ENCODE assay signal across 22 cellular contexts in genomic region chr3:193879099-193879863, GRCh38.
A peak's percentile ranks its signal among the peaks of the same experiment; 100 is the strongest.
DNase-seq lines count a peak whose midpoint lies in the region; ATAC-seq and TF ChIP-seq lines count a peak whose summit lies in the region.
"Had no signal": no experiment of that assay in that cellular context is flagged by ENCODE, and none has a peak within 500 bp of the region (broad histone marks: within the 10 kb centered on the region; RNA-seq: fewer than 3 reads in every experiment).

No MANE protein-coding gene starts in this region.

- H3K4me1 Mint-ChIP-seq in activated CD8-positive, alpha-beta T cell treated with anti-CD3 and anti-CD28 coated beads for 36 hours (ENCODE audit: low read depth): no peaks in the 10 kb centered on the region
- no peaks in the 10 kb centered on the region for H3K4me1 Mint-ChIP-seq in activated CD8-positive, alpha-beta T cell treated with anti-CD3 and anti-CD28 coated beads, Interleukin-2, amount 10 ng/mL, durations not matched to agents 7 days and 5 days (ENCODE audit: low read depth)
- H3K4me1 Mint-ChIP-seq in T-helper 17 cell: no peaks in the 10 kb centered on the region

- H3K79me2 ChIP-seq in mesendoderm (ENCODE audit: control insufficient read depth, insufficient read depth, low read length): no peaks in the 10 kb centered on the region

- no peak overlapping the region for H2AK5ac ChIP-seq in mesendoderm (ENCODE audit: low read length)

- H2BK5ac ChIP-seq in mesendoderm (ENCODE audit: low read length): peak overlapping the region; percentile 32

- H4K5ac ChIP-seq in mesendoderm (ENCODE audit: low read length): no peak overlapping the region

- H3K9me3 Mint-ChIP-seq in activated CD8-positive, alpha-beta T cell treated with anti-CD3 and anti-CD28 coated beads for 36 hours: no peaks in the 10 kb centered on the region
- H3K9me3 Mint-ChIP-seq in activated CD8-positive, alpha-beta T cell treated with anti-CD3 and anti-CD28 coated beads, Interleukin-2, amount 10 ng/mL, durations not matched to agents 7 days and 5 days (ENCODE audit: insufficient read depth): no peaks in the 10 kb centered on the region
- H3K9me3 Mint-ChIP-seq: activated naive CD4-positive, alpha-beta T cell treated with anti-CD3 and anti-CD28 coated beads, Interleukin-2, amount 50 U/mL, for 72 hours; CD8-positive, alpha-beta T cell had no signal

- peaks cover 3% of the 10 kb centered on the region for H3K27me3 Mint-ChIP-seq in activated CD8-positive, alpha-beta T cell treated with anti-CD3 and anti-CD28 coated beads for 36 hours
- H3K27me3 Mint-ChIP-seq in activated CD8-positive, alpha-beta T cell treated with anti-CD3 and anti-CD28 coated beads, Interleukin-2, amount 10 ng/mL, durations not matched to agents 7 days and 5 days (ENCODE audit: low read depth): peaks cover 15% of the 10 kb centered on the region
- peaks cover 47% of the 10 kb centered on the region for H3K27me3 Mint-ChIP-seq in T-helper 17 cell

- no peak overlapping the region for H3K23ac ChIP-seq in mesendoderm (ENCODE audit: low read length)

- intact Hi-C loops in activated CD8-positive, alpha-beta T cell treated with anti-CD3 and anti-CD28 coated beads for 36 hours (cut with micrococcal nuclease): loop anchor here (5.0 to 10.0 kb wide), 2 partner anchors 62 to 256 kb away; partner anchors contain the start of gene HES1
- intact Hi-C loops in dorsolateral prefrontal cortex (cut with DNase I): no loop called here

- WGBS in mesendoderm (ENCODE audit: extremely low coverage, insufficient coverage, low lambda C conversion rate): no CpG with 5 or more reads among the region's 13 CpGs

- no peak overlapping the region for H3K4ac ChIP-seq in mesendoderm (ENCODE audit: low read depth, low read length)

- H3K4me3 Mint-ChIP-seq in activated CD8-positive, alpha-beta T cell treated with anti-CD3 and anti-CD28 coated beads for 36 hours: no peak overlapping the region
- H3K4me3 Mint-ChIP-seq in activated CD8-positive, alpha-beta T cell treated with anti-CD3 and anti-CD28 coated beads, Interleukin-2, amount 10 ng/mL, durations not matched to agents 7 days and 5 days: no peak overlapping the region
- no peak overlapping the region for H3K4me3 Mint-ChIP-seq in T-helper 17 cell
- H3K4me3 Mint-ChIP-seq: CD8-positive, alpha-beta T cell had no signal

- H3K79me1 ChIP-seq in mesendoderm (ENCODE audit: low read length): no peaks in the 10 kb centered on the region

- H3K36me3 ChIP-seq in mesendoderm (ENCODE audit: control insufficient read depth, insufficient read depth, low read length): no peaks in the 10 kb centered on the region
- H3K36me3 ChIP-seq: ascending aorta, MG63 had no signal

- no peak overlapping the region for H3K9ac ChIP-seq in mesendoderm (ENCODE audit: low read length)

- ATAC-seq in activated CD8-positive, alpha-beta T cell treated with anti-CD3 and anti-CD28 coated beads for 36 hours: peak; percentile 17
- ATAC-seq in activated CD8-positive, alpha-beta T cell treated with anti-CD3 and anti-CD28 coated beads, Interleukin-2, amount 10 ng/mL, durations not matched to agents 7 days and 5 days: no peak
- ATAC-seq in T-helper 17 cell: no peak
- ATAC-seq: CD8-positive, alpha-beta T cell; left colon had no signal

- H3K27ac ChIP-seq in mesendoderm (ENCODE audit: low read depth, low read length) (peak overlapping the region; percentile 4), dorsolateral prefrontal cortex (no peak overlapping the region)
- H3K27ac ChIP-seq: ascending aorta had no signal

- no peaks in the 10 kb centered on the region for H3K36me3 Mint-ChIP-seq in activated CD8-positive, alpha-beta T cell treated with anti-CD3 and anti-CD28 coated beads for 36 hours (ENCODE audit: low read depth)
- H3K36me3 Mint-ChIP-seq in activated CD8-positive, alpha-beta T cell treated with anti-CD3 and anti-CD28 coated beads, Interleukin-2, amount 10 ng/mL, durations not matched to agents 7 days and 5 days (ENCODE audit: low read depth): no peaks in the 10 kb centered on the region
- peaks cover 6% of the 10 kb centered on the region for H3K36me3 Mint-ChIP-seq in T-helper 17 cell (ENCODE audit: low read depth)
- H3K36me3 Mint-ChIP-seq: activated naive CD4-positive, alpha-beta T cell treated with anti-CD3 and anti-CD28 coated beads, Interleukin-2, amount 50 U/mL, for 72 hours; CD8-positive, alpha-beta T cell had no signal

- peaks cover 12% of the 10 kb centered on the region for H3K4me1 ChIP-seq in mesendoderm (ENCODE audit: control insufficient read depth, low read depth, low read length)
- H3K4me1 ChIP-seq: ascending aorta had no signal

- TF ChIP-seq CTCF in activated CD8-positive, alpha-beta T cell treated with anti-CD3 and anti-CD28 coated beads for 36 hours (IDR thresholded peaks at IDR 0.05): no peak
- TF ChIP-seq CTCF in dorsolateral prefrontal cortex (IDR thresholded peaks at IDR 0.05 in 54 of 56, conservative IDR thresholded peaks at IDR 0.05 in 2 of 56; ENCODE audit: low read depth in 1 of 56, partially characterized antibody in 56 of 56) (no peak), GM20000 (IDR thresholded peaks at IDR 0.05; ENCODE audit: extremely low read depth, missing control alignments) (no peak)

- CTCF ChIA-PET in activated CD8-positive, alpha-beta T cell treated with anti-CD3 and anti-CD28 coated beads for 36 hours (lab: Charles Lee): no interaction called here
- CTCF ChIA-PET in activated CD8-positive, alpha-beta T cell treated with anti-CD3 and anti-CD28 coated beads, Interleukin-2, amount 10 ng/mL, durations not matched to agents 7 days and 5 days (lab: Charles Lee): no interaction called here

- H3K9me3 ChIP-seq in T-helper 17 cell (ENCODE audit: control insufficient read depth, low read length, poor library complexity, severe bottlenecking): no peaks in the 10 kb centered on the region
- H3K9me3 ChIP-seq: ascending aorta, MG63 had no signal

- H3K4me3 ChIP-seq in mesendoderm (ENCODE audit: low read length) (no peak overlapping the region), dorsolateral prefrontal cortex (no peak overlapping the region)
- H3K4me3 ChIP-seq: ascending aorta, MG63 had no signal

- POLR2A ChIA-PET in activated CD8-positive, alpha-beta T cell treated with anti-CD3 and anti-CD28 coated beads for 36 hours (lab: Charles Lee): interaction anchor here (0.6 kb wide), 1 partner anchor 203 kb away, joined by 3 read pairs; no protein-coding TSS in a partner anchor
- POLR2A ChIA-PET in activated CD8-positive, alpha-beta T cell treated with anti-CD3 and anti-CD28 coated beads, Interleukin-2, amount 10 ng/mL, durations not matched to agents 7 days and 5 days (lab: Charles Lee): no interaction called here

- no peak overlapping the region for H3K27ac Mint-ChIP-seq in activated CD8-positive, alpha-beta T cell treated with anti-CD3 and anti-CD28 coated beads for 36 hours
- no peak overlapping the region for H3K27ac Mint-ChIP-seq in activated CD8-positive, alpha-beta T cell treated with anti-CD3 and anti-CD28 coated beads, Interleukin-2, amount 10 ng/mL, durations not matched to agents 7 days and 5 days
- H3K27ac Mint-ChIP-seq in T-helper 17 cell: peak overlapping the region; percentile 14
- H3K27ac Mint-ChIP-seq: activated naive CD4-positive, alpha-beta T cell treated with anti-CD3 and anti-CD28 coated beads, Interleukin-2, amount 50 U/mL, for 72 hours; CD8-positive, alpha-beta T cell had no signal

- H3K56ac ChIP-seq in mesendoderm (ENCODE audit: low read length): peak overlapping the region; percentile 63

- H2BK120ac ChIP-seq in mesendoderm (ENCODE audit: low read depth, low read length): no peak overlapping the region

- no peak for DNase-seq in activated CD8-positive, alpha-beta T cell treated with anti-CD3 and anti-CD28 coated beads for 36 hours
- no peak for DNase-seq in activated CD8-positive, alpha-beta T cell treated with anti-CD3 and anti-CD28 coated beads, Interleukin-2, amount 10 ng/mL, durations not matched to agents 7 days and 5 days
- DNase-seq in T-helper 17 cell (no peak), mesendoderm (peak; percentile 59), SW480 (ENCODE audit: low spot score) (no peak), NCI-H2029 (lab: John Stamatoyannopoulos, UW) (no peak), dorsolateral prefrontal cortex (no peak), GM20000 (ENCODE audit: low spot score) (no peak)
- DNase-seq: activated CD4-positive, alpha-beta T cell treated with anti-CD3 and anti-CD28 coated beads, Interleukin-2, amount 50 U/mL, for 1 hour; AML-193; CD8-positive, alpha-beta T cell; glutamatergic neuron; left colon; MG63; NCI-H1436; NCI-H526; nucleus accumbens; retina; RPMI8226; stimulated activated naive CD4-positive, alpha-beta T cell had no signal

- H2BK15ac ChIP-seq in mesendoderm (replicated peaks; ENCODE audit: low read depth): no peak overlapping the region

- H3K4me2 ChIP-seq in mesendoderm (ENCODE audit: low read length): no peak overlapping the region

- no peak overlapping the region for H4K8ac ChIP-seq in mesendoderm (ENCODE audit: low read depth, low read length)

- no peaks in the 10 kb centered on the region for H3K27me3 ChIP-seq in mesendoderm (ENCODE audit: insufficient read depth, low read length, poor library complexity)
- peaks cover 0 to 4% (median 0%) of the 10 kb centered on the region in 45 donors for H3K27me3 ChIP-seq in dorsolateral prefrontal cortex
- H3K27me3 ChIP-seq: ascending aorta, MG63 had no signal

- no peak overlapping the region for H3K18ac ChIP-seq in mesendoderm (ENCODE audit: low read length)
